8 cellular contexts compared by ENCODE assay signal in genomic region chrX:129843459-129844306, GRCh38. TPM values are rescaled to one million over a fixed set of nuclear protein-coding genes. Genes with fewer than 3 reads are reported as not detected.
DNase-seq lines count a peak whose midpoint lies in the region; ATAC-seq and TF ChIP-seq lines count a peak whose summit lies in the region.

TSS of gene ZDHHC9 (minus strand) at chrX:129843886. CDS start at chrX:129841945, 1,941 bp downstream.

- DNase-seq in AG04449 (ENCODE audit: low read depth, low spot score) (peak; percentile 37), NCI-H2227 treated with DMSO at 0.1 percent for 48 hours (lab: John Stamatoyannopoulos, UW) (peak; percentile 93), activated B cell treated with CpG ODN at 0.5 μM for 24 hours (peak; percentile 74), cardiac fibroblast (ENCODE audit: low read depth in 2 of 2) (peak; percentile 89 to 93), immature natural killer cell (peak; percentile 81 to 86 (median 83)), smooth muscle cell of the brain vasculature (ENCODE audit: low read depth, low spot score) (peak; percentile 44)

- H3K27ac Mint-ChIP-seq in activated B cell treated with CpG ODN at 0.5 μM for 24 hours, result peak within 1 kb of the TSS; percentile 77
- H3K27ac Mint-ChIP-seq in immature natural killer cell, result peak within 1 kb of the TSS; percentile 53 to 84 (median 70)

- H3K4me3 ChIP-seq in AG04449 (ENCODE audit: low read depth, low read length) (peak within 1 kb of the TSS; percentile 72), cardiac fibroblast (replicated peaks in 1 of 2; ENCODE audit: low read depth in 2 of 2, low read length in 2 of 2) (peak within 1 kb of the TSS; percentile 70 to 71)

- peak; percentile 97 for ATAC-seq in GM18909 (IDR thresholded peaks at IDR 0.05; ENCODE audit: poor library complexity, unreplicated experiment)
- ATAC-seq in HG03159 (IDR thresholded peaks at IDR 0.05; ENCODE audit: unreplicated experiment), result peak; percentile 95
- peak; percentile 99 for ATAC-seq in activated B cell treated with CpG ODN at 0.5 μM for 24 hours (ENCODE audit: low read depth)

- H3K9me3 Mint-ChIP-seq in activated B cell treated with CpG ODN at 0.5 μM for 24 hours (no peaks in the 10 kb centered on the region), immature natural killer cell (no peaks in the 10 kb centered on the region)

- POLR2A ChIA-PET in AG04449 (lab: Yijun Ruan, JAX), result no interaction called here
- POLR2A ChIA-PET in activated B cell treated with CpG ODN at 0.5 μM for 24 hours (lab: Charles Lee), result interaction anchor here (0.8 kb wide), 1 partner anchor 62 kb away, joined by 3 read pairs; the partner anchor contains the start of gene UTP14A

- H3K36me3 Mint-ChIP-seq in activated B cell treated with CpG ODN at 0.5 μM for 24 hours (ENCODE audit: low read depth) (peaks cover 2% of the 10 kb centered on the region), immature natural killer cell (no peaks in the 10 kb centered on the region)

- TF ChIP-seq CTCF in AG04449 (IDR thresholded peaks at IDR 0.05; ENCODE audit: insufficient read depth, low read length, missing control alignments), result no peak
- TF ChIP-seq CTCF in activated B cell treated with CpG ODN at 0.5 μM for 24 hours (IDR thresholded peaks at IDR 0.05), result no peak
- no peak for TF ChIP-seq CTCF in cardiac fibroblast (IDR thresholded peaks at IDR 0.05; ENCODE audit: low read depth, low read length)

- intact Hi-C loops in activated B cell treated with CpG ODN at 0.5 μM for 24 hours (cut with micrococcal nuclease), result loop anchor here (1.0 to 5.0 kb wide), 4 partner anchors 61 to 139 kb away; partner anchors contain the start of genes BCORL1 and UTP14A

- H3K4me1 Mint-ChIP-seq in activated B cell treated with CpG ODN at 0.5 μM for 24 hours (peaks cover 14% of the 10 kb centered on the region), immature natural killer cell (peaks cover 7 to 13% of the 10 kb centered on the region in 2 donors)

- no peaks in the 10 kb centered on the region for H3K27me3 Mint-ChIP-seq in activated B cell treated with CpG ODN at 0.5 μM for 24 hours
- H3K27me3 Mint-ChIP-seq in immature natural killer cell (ENCODE audit: low read depth in 3 of 3), result peaks cover 6 to 15% (median 6%) of the 10 kb centered on the region in 3 donors

- CTCF ChIA-PET in AG04449 (lab: Yijun Ruan, JAX), result no interaction called here
- CTCF ChIA-PET in activated B cell treated with CpG ODN at 0.5 μM for 24 hours (lab: Charles Lee), result no interaction called here

- peak within 1 kb of the TSS; percentile 94 for H3K4me3 Mint-ChIP-seq in activated B cell treated with CpG ODN at 0.5 μM for 24 hours
- H3K4me3 Mint-ChIP-seq in immature natural killer cell, result peak within 1 kb of the TSS; percentile 88 to 95 (median 91)

RNA-seq across cellular contexts. Expression of gene ZDHHC9, which starts in this region (rescaled TPM):
- total RNA-seq in activated B cell treated with CpG ODN at 0.5 μM for 24 hours, result 3.9 and 4.2 TPM in 2 replicates
- polyA plus RNA-seq in immature natural killer cell, result 1 to 10 TPM; 1.4 to 2.2 (median 1.6) TPM

Comparison
In these comparisons a context has a peak if more than half of its experiments do, and no peak if none do; other contexts are left out.
1. Peak in every context shown above with its lines: DNase-seq, ATAC-seq and H3K4me3 ChIP-seq.
2. DNase-seq: peak in every context shown above with its lines; median percentile 93 in NCI-H2227 treated with DMSO at 0.1 percent for 48 hours; 91 in cardiac fibroblast; 83 in immature natural killer cell; 74 in activated B cell treated with CpG ODN at 0.5 μM for 24 hours; 44 in smooth muscle cell of the brain vasculature; 37 in AG04449.